ENCODE assay signal across 9 cellular contexts in genomic region chr6:136251394-136251793, GRCh38. TPM values are rescaled to one million over a fixed set of nuclear protein-coding genes. Genes with fewer than 3 reads are reported as not detected.
DNase-seq lines count a peak whose midpoint lies in the region; ATAC-seq and TF ChIP-seq lines count a peak whose summit lies in the region.
"Had no signal": no experiment of that assay in that cellular context is flagged by ENCODE, and none has a peak within 500 bp of the region (broad histone marks: within the 10 kb centered on the region; RNA-seq: fewer than 3 reads in every experiment).

No MANE protein-coding gene starts in this region.

- CTCF ChIA-PET in activated CD4-positive, alpha-beta T cell treated with anti-CD3 and anti-CD28 coated beads, Interleukin-2, amount 10 ng/mL, durations not matched to agents 7 days and 5 days (lab: Charles Lee), result interaction anchor here (1.0 to 1.9 kb wide), 3 partner anchors 20 to 37 kb away, joined by 3 to 5 read pairs (median 5); no protein-coding TSS in a partner anchor

- no peaks in the 10 kb centered on the region for H3K9me3 Mint-ChIP-seq in activated CD4-positive, alpha-beta T cell treated with anti-CD3 and anti-CD28 coated beads, Interleukin-2, amount 10 ng/mL, durations not matched to agents 7 days and 5 days

- H3K27me3 ChIP-seq in OCI-LY3 (ENCODE audit: low read depth, low read length) (no peaks in the 10 kb centered on the region), duodenal mucosa (ENCODE audit: control insufficient read depth in 1 of 2, insufficient read depth in 2 of 2, low read length in 2 of 2) (no peaks in the 10 kb centered on the region), skeletal muscle satellite cell (ENCODE audit: control insufficient read depth, insufficient read depth, low read length) (no peaks in the 10 kb centered on the region)

- no peaks in the 10 kb centered on the region for H3K9me3 ChIP-seq in OCI-LY3 (ENCODE audit: insufficient read depth, low read length)
- H3K9me3 ChIP-seq in duodenal mucosa (ENCODE audit: control insufficient read depth in 1 of 2, low read length in 2 of 2), result no peaks in the 10 kb centered on the region
- H3K9me3 ChIP-seq in skeletal muscle satellite cell (replicated peaks; ENCODE audit: low read length), result no peaks in the 10 kb centered on the region

- peaks cover 43% of the 10 kb centered on the region for H3K36me3 Mint-ChIP-seq in activated CD4-positive, alpha-beta T cell treated with anti-CD3 and anti-CD28 coated beads, Interleukin-2, amount 10 ng/mL, durations not matched to agents 7 days and 5 days (ENCODE audit: low read depth)

- peaks cover 56% of the 10 kb centered on the region for H3K4me1 Mint-ChIP-seq in activated CD4-positive, alpha-beta T cell treated with anti-CD3 and anti-CD28 coated beads, Interleukin-2, amount 10 ng/mL, durations not matched to agents 7 days and 5 days

- POLR2A ChIA-PET in activated CD4-positive, alpha-beta T cell treated with anti-CD3 and anti-CD28 coated beads, Interleukin-2, amount 10 ng/mL, durations not matched to agents 7 days and 5 days (lab: Charles Lee), result interaction anchor here (0.6 to 0.9 kb wide), 2 partner anchors 31 to 37 kb away, joined by 3 to 4 read pairs; no protein-coding TSS in a partner anchor

- H3K4me2 ChIP-seq in OCI-LY3 (ENCODE audit: low read length) (peak overlapping the region; percentile 86), skeletal muscle satellite cell (ENCODE audit: low read length) (peak overlapping the region; percentile 91)

- H3K36me3 ChIP-seq in OCI-LY3 (replicated peaks; ENCODE audit: low read depth, low read length), result peaks cover 6% of the 10 kb centered on the region
- peaks cover 0 to 5% of the 10 kb centered on the region in 2 donors for H3K36me3 ChIP-seq in duodenal mucosa (ENCODE audit: control insufficient read depth in 1 of 2, insufficient read depth in 2 of 2, low read length in 2 of 2)
- no peaks in the 10 kb centered on the region for H3K36me3 ChIP-seq in skeletal muscle satellite cell (ENCODE audit: insufficient read depth, low read length)

- DNase-seq in activated CD4-positive, alpha-beta T cell treated with anti-CD3 and anti-CD28 coated beads, Interleukin-2, amount 10 ng/mL, durations not matched to agents 7 days and 5 days, result no peak
- DNase-seq in activated CD4-positive, alpha-beta T cell treated with anti-CD3 and anti-CD28 coated beads for 48 hours, result no peak
- no peak for DNase-seq in stimulated activated CD4-positive, alpha-beta T cell treated with anti-CD3 and anti-CD28 coated beads, Interleukin-4, amount 100 ng/mL, for 1 hour
- DNase-seq: NCI-H526 treated with DMSO at 0.1 percent for 48 hours had no signal

- peak overlapping the region; percentile 89 for H3K27ac Mint-ChIP-seq in activated CD4-positive, alpha-beta T cell treated with anti-CD3 and anti-CD28 coated beads, Interleukin-2, amount 10 ng/mL, durations not matched to agents 7 days and 5 days

- H2AFZ ChIP-seq in OCI-LY3 (ENCODE audit: low read depth, low read length), result no peak overlapping the region

- ATAC-seq in HG03432 (IDR thresholded peaks at IDR 0.05; ENCODE audit: unreplicated experiment), result no peak
- no peak for ATAC-seq in esophagus mucosa

- TF ChIP-seq CTCF in OCI-LY3 (IDR thresholded peaks at IDR 0.05; ENCODE audit: low read depth, low read length), result no peak

- H4K20me1 ChIP-seq in OCI-LY3 (ENCODE audit: insufficient read depth, low read length), result no peaks in the 10 kb centered on the region

- H3K4me3 ChIP-seq in OCI-LY3 (ENCODE audit: low read length) (peak overlapping the region; percentile 98), duodenal mucosa (ENCODE audit: low read depth in 1 of 2, low read length in 2 of 2) (peak overlapping the region; percentile 92 to 95), skeletal muscle satellite cell (ENCODE audit: low read length) (no peak overlapping the region)

- H3K4me1 ChIP-seq in OCI-LY3 (ENCODE audit: low read length), result peaks cover 13% of the 10 kb centered on the region
- H3K4me1 ChIP-seq in duodenal mucosa (ENCODE audit: control insufficient read depth in 1 of 2, insufficient read depth in 2 of 2, low read length in 2 of 2), result peaks cover 13 to 17% of the 10 kb centered on the region in 2 donors
- peaks cover 14% of the 10 kb centered on the region for H3K4me1 ChIP-seq in skeletal muscle satellite cell (ENCODE audit: control insufficient read depth, insufficient read depth, low read length)

- H3K4me3 Mint-ChIP-seq in activated CD4-positive, alpha-beta T cell treated with anti-CD3 and anti-CD28 coated beads, Interleukin-2, amount 10 ng/mL, durations not matched to agents 7 days and 5 days, result peak overlapping the region; percentile 89

- no peaks in the 10 kb centered on the region for H3K27me3 Mint-ChIP-seq in activated CD4-positive, alpha-beta T cell treated with anti-CD3 and anti-CD28 coated beads, Interleukin-2, amount 10 ng/mL, durations not matched to agents 7 days and 5 days

- no peak overlapping the region for H3K27ac ChIP-seq in OCI-LY3 (ENCODE audit: low read length)
- H3K27ac ChIP-seq in duodenal mucosa (ENCODE audit: low read depth, low read length), result no peak overlapping the region

- H3K9ac ChIP-seq in OCI-LY3 (ENCODE audit: low read length) (no peak overlapping the region), duodenal mucosa (ENCODE audit: low read depth in 1 of 2, low read length in 2 of 2) (peak overlapping the region in 1 of 2 donors; percentile 63), skeletal muscle satellite cell (ENCODE audit: low read depth, low read length) (no peak overlapping the region)

- H3K79me2 ChIP-seq in OCI-LY3 (ENCODE audit: low read length), result peaks cover 24% of the 10 kb centered on the region

RNA-seq across cellular contexts. Expression of gene MTFR2, which starts 1.3 kb away (rescaled TPM):
- total RNA-seq in activated CD4-positive, alpha-beta T cell treated with anti-CD3 and anti-CD28 coated beads, Interleukin-2, amount 10 ng/mL, durations not matched to agents 7 days and 5 days, result 10 to 100 TPM; 23.9 to 26.3 TPM
- total RNA-seq in skeletal muscle satellite cell (2012; rRNA removed), result 2.0 and 4.1 TPM in 2 replicates
- total RNA-seq in esophagus mucosa, result 4.3 TPM

RNA-seq across cellular contexts. Expression of gene BCLAF1, which starts 38.3 kb away (rescaled TPM):
- 100 to 1,000 TPM; 147 to 164 TPM for total RNA-seq in activated CD4-positive, alpha-beta T cell treated with anti-CD3 and anti-CD28 coated beads, Interleukin-2, amount 10 ng/mL, durations not matched to agents 7 days and 5 days
- 95.8 and 106 TPM in 2 replicates for total RNA-seq in skeletal muscle satellite cell (2012; rRNA removed)
- total RNA-seq in esophagus mucosa, result 80.9 TPM
